In the genomic region with DNA sequence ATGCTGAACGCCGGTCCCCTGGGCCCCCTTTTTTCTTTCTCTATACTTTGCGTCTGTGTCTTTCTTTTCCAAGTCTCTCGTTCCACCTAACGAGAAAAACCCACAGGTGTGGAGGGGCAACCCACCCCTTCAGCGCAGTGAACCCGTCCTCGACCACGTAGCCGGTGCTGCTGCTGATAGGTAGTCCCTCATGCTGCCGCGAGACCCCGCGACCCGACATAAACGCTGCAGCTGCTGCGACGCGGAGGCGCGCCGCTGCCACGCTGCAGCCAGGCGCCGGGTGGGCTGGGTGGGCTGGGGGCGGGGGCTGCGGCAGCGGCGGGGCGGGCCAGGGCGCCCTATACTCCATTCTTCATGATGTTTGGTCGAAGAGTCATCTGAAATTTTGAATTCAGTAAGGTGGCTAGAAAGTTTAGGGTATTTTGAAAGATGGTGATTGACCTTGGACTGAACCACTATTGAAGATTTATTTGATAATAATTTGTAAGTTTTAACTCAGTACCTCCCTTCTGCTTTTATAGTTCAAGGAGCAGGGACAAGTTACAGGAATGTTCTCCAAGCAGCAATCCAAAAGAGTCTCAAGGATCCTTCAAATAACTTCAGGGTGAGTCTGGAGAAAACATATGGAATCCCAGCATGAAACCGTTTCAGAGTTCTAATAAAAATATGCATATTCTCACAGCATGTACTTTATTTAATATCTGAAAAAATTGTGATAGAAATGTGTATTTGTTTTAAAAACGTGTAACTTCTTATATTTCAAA, we compare ENCODE assay signal across 22 cellular contexts. TPM values are rescaled to one million over a fixed set of nuclear protein-coding genes. Genes with fewer than 3 reads are reported as not detected.
DNase-seq lines count a peak whose midpoint lies in the region; ATAC-seq and TF ChIP-seq lines count a peak whose summit lies in the region.
"Had no signal": no experiment of that assay in that cellular context is flagged by ENCODE, and none has a peak within 500 bp of the region (broad histone marks: within the 10 kb centered on the region; RNA-seq: fewer than 3 reads in every experiment).

No MANE protein-coding gene starts in this region.

- peaks cover 38 to 58% of the 10 kb centered on the region in 2 donors for H3K4me1 ChIP-seq in gastrocnemius medialis
- H3K4me1 ChIP-seq: colonic mucosa had no signal

- H3K4me3 Mint-ChIP-seq in activated T-helper 17 cell treated with anti-CD3 and anti-CD28 coated beads, Interleukin-2, amount 50 U/mL, for 72 hours, result peak overlapping the region; percentile 52
- H3K4me3 Mint-ChIP-seq: B cell; stimulated activated naive CD8-positive, alpha-beta T cell treated with anti-CD3 and anti-CD28 coated beads, Interleukin-15, Interleukin-2, amounts not matched to agents 100 ng/mL and 50 ng/mL, for 24 hours had no signal

- no peak overlapping the region for H3K4me3 ChIP-seq in gastrocnemius medialis
- H3K4me3 ChIP-seq: colonic mucosa, MG63, right lobe of liver had no signal

- H3K27ac Mint-ChIP-seq in activated T-helper 17 cell treated with anti-CD3 and anti-CD28 coated beads, Interleukin-2, amount 50 U/mL, for 72 hours, result peak overlapping the region; percentile 66
- H3K27ac Mint-ChIP-seq: stimulated activated naive CD8-positive, alpha-beta T cell treated with anti-CD3 and anti-CD28 coated beads, Interleukin-15, Interleukin-2, amounts not matched to agents 100 ng/mL and 50 ng/mL, for 24 hours had no signal

- peak; percentile 66 for DNase-seq in NCI-H82 (lab: John Stamatoyannopoulos, UW)
- DNase-seq in NCI-H82 treated with DMSO at 0.1 percent for 48 hours (lab: John Stamatoyannopoulos, UW; ENCODE audit: unreplicated experiment), result no peak
- peak; percentile 75 for DNase-seq in left kidney (ENCODE audit: low read depth, low spot score)
- DNase-seq in gastrocnemius medialis, result no peak
- no peak for DNase-seq in NCI-H2029 (lab: John Stamatoyannopoulos, UW)
- no peak for DNase-seq in posterior vena cava (ENCODE audit: low spot score)
- DNase-seq in NK-92 (lab: John Stamatoyannopoulos, UW; ENCODE audit: unreplicated experiment), result no peak
- DNase-seq: Caco-2, colonic mucosa, hypothalamus, IMR-90, left colon, MG63, NCI-H1436, NCI-H526 treated with DMSO at 0.1 percent for 48 hours, occipital lobe, PC-3, right lobe of liver had no signal

- TF ChIP-seq POLR2A in gastrocnemius medialis (IDR thresholded peaks at IDR 0.05), result no peak

- H3K27ac ChIP-seq in gastrocnemius medialis, result peak overlapping the region; percentile 19 to 81 (median 43)
- H3K27ac ChIP-seq: 22Rv1, colonic mucosa, right lobe of liver had no signal

- no peak for TF ChIP-seq CTCF in gastrocnemius medialis (IDR thresholded peaks at IDR 0.05 in 4 of 5, conservative IDR thresholded peaks at IDR 0.05 in 1 of 5)

- intact Hi-C loops in gastrocnemius medialis (cut with DNase I; ENCODE audit: low total_unique reads), result no loop called here
- intact Hi-C loops in posterior vena cava (cut with DNase I), result loop anchor here in 1 of 2 donors (10.0 kb wide), 1 partner anchor 845 kb away; no protein-coding TSS in a partner anchor

- peaks cover 3 to 92% of the 10 kb centered on the region in 2 donors for H3K36me3 ChIP-seq in gastrocnemius medialis

- H3K9me3 Mint-ChIP-seq in activated T-helper 17 cell treated with anti-CD3 and anti-CD28 coated beads, Interleukin-2, amount 50 U/mL, for 72 hours, result no peaks in the 10 kb centered on the region
- H3K9me3 Mint-ChIP-seq: stimulated activated naive CD8-positive, alpha-beta T cell treated with anti-CD3 and anti-CD28 coated beads, Interleukin-15, Interleukin-2, amounts not matched to agents 100 ng/mL and 50 ng/mL, for 24 hours had no signal

- in situ Hi-C loops in gastrocnemius medialis (cut with MboI; ENCODE audit: low sequenced_read_pairs in 4 of 4), result no loop called here

- no peaks in the 10 kb centered on the region for H3K27me3 Mint-ChIP-seq in activated T-helper 17 cell treated with anti-CD3 and anti-CD28 coated beads, Interleukin-2, amount 50 U/mL, for 72 hours
- H3K27me3 Mint-ChIP-seq: B cell; stimulated activated naive CD8-positive, alpha-beta T cell treated with anti-CD3 and anti-CD28 coated beads, Interleukin-15, Interleukin-2, amounts not matched to agents 100 ng/mL and 50 ng/mL, for 24 hours had no signal

- no peaks in the 10 kb centered on the region for H3K27me3 ChIP-seq in gastrocnemius medialis
- H3K27me3 ChIP-seq: colonic mucosa, MG63, right lobe of liver had no signal

- no peaks in the 10 kb centered on the region for H3K9me3 ChIP-seq in gastrocnemius medialis
- H3K9me3 ChIP-seq: Caco-2, colonic mucosa, MG63, right lobe of liver had no signal

- no peak for ATAC-seq in activated T-helper 17 cell treated with anti-CD3 and anti-CD28 coated beads, Interleukin-2, amount 50 U/mL, for 72 hours (replicated peaks)
- no peak for ATAC-seq in gastrocnemius medialis
- ATAC-seq: left colon, PC-3, right lobe of liver had no signal

- H3K4me1 Mint-ChIP-seq in activated T-helper 17 cell treated with anti-CD3 and anti-CD28 coated beads, Interleukin-2, amount 50 U/mL, for 72 hours, result peaks cover 37% of the 10 kb centered on the region

- H3K36me3 Mint-ChIP-seq in activated T-helper 17 cell treated with anti-CD3 and anti-CD28 coated beads, Interleukin-2, amount 50 U/mL, for 72 hours (ENCODE audit: low read depth), result peaks cover 99% of the 10 kb centered on the region

RNA-seq across cellular contexts. Expression of a gene that starts 24.1 kb away (rescaled TPM):
- total RNA-seq in activated T-helper 17 cell treated with anti-CD3 and anti-CD28 coated beads, Interleukin-2, amount 50 U/mL, for 72 hours, result 100 to 1,000 TPM; 224 to 559 TPM
- total RNA-seq in gastrocnemius medialis (100 to 1,000 TPM; 298 to 491 (median 352) TPM), posterior vena cava (100 to 1,000 TPM; 140 to 142 TPM)

RNA-seq across cellular contexts. Expression of a gene that starts 42.9 kb away (rescaled TPM):
- total RNA-seq in activated T-helper 17 cell treated with anti-CD3 and anti-CD28 coated beads, Interleukin-2, amount 50 U/mL, for 72 hours, result 10 to 100 TPM; 10.8 to 22.7 TPM
- total RNA-seq in gastrocnemius medialis (1 to 10 TPM; 2.4 to 7.3 (median 3.6) TPM), posterior vena cava (10 to 100 TPM in 1 of 2 donors, 1 to 10 TPM in 1; 8.4 to 12.7 TPM)

Comparison
In these comparisons a context has a peak if more than half of its experiments do, and no peak if none do; other contexts are left out.
1. DNase-seq: peak in NCI-H82 (single experiment) and left kidney (single experiment); none in NCI-H82 treated with DMSO at 0.1 percent for 48 hours (single experiment), gastrocnemius medialis (0 of 2), NCI-H2029 (single experiment), posterior vena cava (single experiment) and NK-92 (single experiment).